Comparison of ENCODE assay signal across 10 cellular contexts in the genomic region with DNA sequence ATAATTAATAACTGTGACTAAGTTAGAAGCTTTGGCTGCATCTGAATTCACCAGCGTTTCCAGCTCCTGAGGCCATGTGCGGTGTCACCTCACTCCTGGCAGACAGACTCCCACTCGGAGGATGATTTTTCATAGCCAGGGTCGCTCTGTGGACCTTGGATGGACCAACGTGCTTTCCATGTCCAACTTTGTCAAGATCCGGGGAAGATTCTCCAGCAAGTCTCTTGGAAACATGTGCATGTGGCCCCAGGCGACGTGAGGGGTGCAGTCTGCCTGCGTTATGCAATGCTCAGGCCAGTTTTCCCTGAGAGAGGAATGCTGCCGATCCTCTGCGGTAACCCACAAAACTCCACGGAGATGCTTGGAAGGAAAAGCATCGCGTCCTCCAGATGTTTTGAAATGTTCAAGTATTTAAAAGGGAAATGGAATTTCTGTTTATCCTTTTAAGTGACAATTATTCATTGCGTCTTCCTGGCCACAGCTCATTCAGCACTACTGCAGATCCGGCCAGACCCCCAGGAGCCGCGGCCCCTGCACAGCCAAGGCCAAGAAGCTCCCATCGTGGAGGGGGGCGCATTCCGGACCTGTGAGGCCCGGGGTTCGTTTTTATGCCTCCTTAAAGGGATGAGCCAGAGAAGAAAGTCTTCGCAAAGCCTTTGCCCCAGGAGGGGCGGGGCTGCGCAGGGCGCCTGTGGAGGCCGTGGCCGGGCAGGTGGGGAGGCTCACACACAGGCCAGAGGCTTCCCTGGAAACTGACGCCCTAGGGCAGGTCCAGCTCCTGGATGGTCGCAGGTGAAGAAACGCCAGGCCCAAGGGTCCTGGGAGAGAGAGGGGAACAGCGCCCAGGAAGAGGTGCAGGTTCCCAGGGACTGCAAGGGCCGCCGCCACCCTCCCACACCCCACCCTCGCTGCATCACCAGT. TPM values are rescaled to one million over a fixed set of nuclear protein-coding genes. Genes with fewer than 3 reads are reported as not detected.
A peak's percentile ranks its signal among the peaks of the same experiment; 100 is the strongest.
DNase-seq lines count a peak whose midpoint lies in the region; ATAC-seq and TF ChIP-seq lines count a peak whose summit lies in the region.
"Had no signal": no experiment of that assay in that cellular context is flagged by ENCODE, and none has a peak within 500 bp of the region (broad histone marks: within the 10 kb centered on the region; RNA-seq: fewer than 3 reads in every experiment).

No MANE protein-coding gene starts in this region.

- no peaks in the 10 kb centered on the region for H3K9me3 ChIP-seq in RWPE2 (ENCODE audit: severe bottlenecking)
- H3K9me3 ChIP-seq: BE2C had no signal

- TF ChIP-seq CTCF in AG04449 (IDR thresholded peaks at IDR 0.05; ENCODE audit: insufficient read depth, low read length, missing control alignments) (no peak), RWPE2 (IDR thresholded peaks at IDR 0.05; ENCODE audit: poor library complexity, severe bottlenecking) (no peak), fibroblast of the aortic adventitia (IDR thresholded peaks at IDR 0.05; ENCODE audit: insufficient read depth, low read length) (no peak), omental fat pad (IDR thresholded peaks at IDR 0.05) (no peak)

- H3K4me1 ChIP-seq in RWPE2 (ENCODE audit: insufficient read depth, poor library complexity, severe bottlenecking), result no peaks in the 10 kb centered on the region
- H3K4me1 ChIP-seq: BE2C had no signal

- no peak overlapping the region for H3K4me3 ChIP-seq in AG04449 (ENCODE audit: low read depth, low read length)
- no peak overlapping the region for H3K4me3 ChIP-seq in RWPE2 (ENCODE audit: severe bottlenecking)
- no peak overlapping the region for H3K4me3 ChIP-seq in fibroblast of the aortic adventitia (ENCODE audit: low read depth, low read length)

- no peaks in the 10 kb centered on the region for H3K27me3 ChIP-seq in RWPE2 (ENCODE audit: insufficient read depth, poor library complexity, severe bottlenecking)
- H3K27me3 ChIP-seq: BE2C had no signal

- H3K27ac ChIP-seq in RWPE2 (ENCODE audit: poor library complexity, severe bottlenecking), result no peak overlapping the region

- CTCF ChIA-PET in AG04449 (lab: Yijun Ruan, JAX), result interaction anchor here (1.5 kb wide), 3 partner anchors 9 to 23 kb away, joined by 4 to 8 read pairs (median 4); no protein-coding TSS in a partner anchor

- DNase-seq in AG04449 (ENCODE audit: low read depth, low spot score) (peak; percentile 99), RWPE2 (ENCODE audit: low spot score) (peak; percentile 42), fibroblast of the aortic adventitia (ENCODE audit: low read depth) (peak; percentile 98), omental fat pad (ENCODE audit: low spot score) (peak; percentile 21), NCI-H1105 (lab: John Stamatoyannopoulos, UW) (no peak), NOMO-1 treated with dmso at 0.1 percent for 144 hours (lab: John Stamatoyannopoulos, UW; ENCODE audit: unreplicated experiment) (no peak), pons (ENCODE audit: low spot score) (no peak)
- DNase-seq: retina had no signal

- H3K36me3 ChIP-seq in RWPE2 (ENCODE audit: low read depth), result no peaks in the 10 kb centered on the region
- H3K36me3 ChIP-seq: BE2C had no signal

- no peak for ATAC-seq in RWPE2 (ENCODE audit: low read depth)
- no peak for ATAC-seq in omental fat pad (ENCODE audit: low FRiP score)
- ATAC-seq in GM18498 (IDR thresholded peaks at IDR 0.05; ENCODE audit: unreplicated experiment), result no peak

- POLR2A ChIA-PET in AG04449 (lab: Yijun Ruan, JAX), result interaction anchor here (0.6 to 1.8 kb wide), 10 partner anchors 18 to 151 kb away, joined by 3 to 7 read pairs (median 3); no protein-coding TSS in a partner anchor

RNA-seq across cellular contexts. Expression of a gene that starts 46.0 kb away (rescaled TPM):
- total RNA-seq in fibroblast of the aortic adventitia (ENCODE audit: low replicate concordance) (0.16 and 0.27 TPM in 2 replicates), omental fat pad (1 to 10 TPM in 2 of 4 donors, under 1 TPM in 2; 0.13 to 6.9 (median 1.6) TPM)

Comparison
In these comparisons a context has a peak if more than half of its experiments do, and no peak if none do; other contexts are left out.
1. DNase-seq: peak in AG04449 (single experiment), RWPE2 (single experiment), fibroblast of the aortic adventitia (single experiment) and omental fat pad (single experiment); none in NCI-H1105 (single experiment), NOMO-1 treated with dmso at 0.1 percent for 144 hours (single experiment) and pons (single experiment).